Comparison of ENCODE assay signal across 2 cellular contexts in genomic region chr20:24166412-24166811, GRCh38.
TF ChIP-seq lines count a peak whose summit lies in the region.

No MANE protein-coding gene starts in this region.

TF ChIP-seq in GM23338, 12 proteins besides CTCF, POLR2A, EP300 and RAD21:
- no peak for TF ChIP-seq ZNF462 (CRISPR knock-in tag; IDR thresholded peaks at IDR 0.05)

TF ChIP-seq in H1, 55 proteins besides CTCF, POLR2A, EP300 and RAD21 (continued from another document):
- TF ChIP-seq E2F6 (IDR thresholded peaks at IDR 0.05) (no peak), RFX5 (IDR thresholded peaks at IDR 0.05; ENCODE audit: borderline replicate concordance, low read depth, low read length) (no peak), USF2 (IDR thresholded peaks at IDR 0.05; ENCODE audit: low read length) (no peak), NANOG (IDR thresholded peaks at IDR 0.05; ENCODE audit: insufficient read depth, low read depth, low read length, poor library complexity, severe bottlenecking) (no peak), CHD1 (IDR thresholded peaks at IDR 0.05; ENCODE audit: low read depth, low read length) (no peak), RNF2 (IDR thresholded peaks at IDR 0.05; ENCODE audit: borderline replicate concordance, low read depth, low read length, missing control alignments, poor library complexity, severe bottlenecking) (no peak), HDAC2 (IDR thresholded peaks at IDR 0.05; ENCODE audit: borderline replicate concordance in 1 of 2, low read depth in 2 of 2, low read length in 2 of 2) (no peak), SIX5 (IDR thresholded peaks at IDR 0.05; ENCODE audit: low read depth, low read length) (no peak), GABPA (IDR thresholded peaks at IDR 0.05; ENCODE audit: borderline replicate concordance, insufficient read depth, low read length) (no peak), MAFK (IDR thresholded peaks at IDR 0.05; ENCODE audit: low read depth, low read length) (no peak), ATF3 (IDR thresholded peaks at IDR 0.05; ENCODE audit: insufficient read depth, low read depth, low read length) (no peak)
